Comparison of ENCODE assay signal across 1 cellular context in genomic region chr22:35489225-35489624, GRCh38.
TF ChIP-seq lines count a peak whose summit lies in the region.

No MANE protein-coding gene starts in this region.

TF ChIP-seq in GM23338, 12 proteins besides CTCF, POLR2A, EP300 and RAD21 (continued from another document):
- TF ChIP-seq ETS1 (IDR thresholded peaks at IDR 0.05) = no peak
- TF ChIP-seq, protein P1, sequence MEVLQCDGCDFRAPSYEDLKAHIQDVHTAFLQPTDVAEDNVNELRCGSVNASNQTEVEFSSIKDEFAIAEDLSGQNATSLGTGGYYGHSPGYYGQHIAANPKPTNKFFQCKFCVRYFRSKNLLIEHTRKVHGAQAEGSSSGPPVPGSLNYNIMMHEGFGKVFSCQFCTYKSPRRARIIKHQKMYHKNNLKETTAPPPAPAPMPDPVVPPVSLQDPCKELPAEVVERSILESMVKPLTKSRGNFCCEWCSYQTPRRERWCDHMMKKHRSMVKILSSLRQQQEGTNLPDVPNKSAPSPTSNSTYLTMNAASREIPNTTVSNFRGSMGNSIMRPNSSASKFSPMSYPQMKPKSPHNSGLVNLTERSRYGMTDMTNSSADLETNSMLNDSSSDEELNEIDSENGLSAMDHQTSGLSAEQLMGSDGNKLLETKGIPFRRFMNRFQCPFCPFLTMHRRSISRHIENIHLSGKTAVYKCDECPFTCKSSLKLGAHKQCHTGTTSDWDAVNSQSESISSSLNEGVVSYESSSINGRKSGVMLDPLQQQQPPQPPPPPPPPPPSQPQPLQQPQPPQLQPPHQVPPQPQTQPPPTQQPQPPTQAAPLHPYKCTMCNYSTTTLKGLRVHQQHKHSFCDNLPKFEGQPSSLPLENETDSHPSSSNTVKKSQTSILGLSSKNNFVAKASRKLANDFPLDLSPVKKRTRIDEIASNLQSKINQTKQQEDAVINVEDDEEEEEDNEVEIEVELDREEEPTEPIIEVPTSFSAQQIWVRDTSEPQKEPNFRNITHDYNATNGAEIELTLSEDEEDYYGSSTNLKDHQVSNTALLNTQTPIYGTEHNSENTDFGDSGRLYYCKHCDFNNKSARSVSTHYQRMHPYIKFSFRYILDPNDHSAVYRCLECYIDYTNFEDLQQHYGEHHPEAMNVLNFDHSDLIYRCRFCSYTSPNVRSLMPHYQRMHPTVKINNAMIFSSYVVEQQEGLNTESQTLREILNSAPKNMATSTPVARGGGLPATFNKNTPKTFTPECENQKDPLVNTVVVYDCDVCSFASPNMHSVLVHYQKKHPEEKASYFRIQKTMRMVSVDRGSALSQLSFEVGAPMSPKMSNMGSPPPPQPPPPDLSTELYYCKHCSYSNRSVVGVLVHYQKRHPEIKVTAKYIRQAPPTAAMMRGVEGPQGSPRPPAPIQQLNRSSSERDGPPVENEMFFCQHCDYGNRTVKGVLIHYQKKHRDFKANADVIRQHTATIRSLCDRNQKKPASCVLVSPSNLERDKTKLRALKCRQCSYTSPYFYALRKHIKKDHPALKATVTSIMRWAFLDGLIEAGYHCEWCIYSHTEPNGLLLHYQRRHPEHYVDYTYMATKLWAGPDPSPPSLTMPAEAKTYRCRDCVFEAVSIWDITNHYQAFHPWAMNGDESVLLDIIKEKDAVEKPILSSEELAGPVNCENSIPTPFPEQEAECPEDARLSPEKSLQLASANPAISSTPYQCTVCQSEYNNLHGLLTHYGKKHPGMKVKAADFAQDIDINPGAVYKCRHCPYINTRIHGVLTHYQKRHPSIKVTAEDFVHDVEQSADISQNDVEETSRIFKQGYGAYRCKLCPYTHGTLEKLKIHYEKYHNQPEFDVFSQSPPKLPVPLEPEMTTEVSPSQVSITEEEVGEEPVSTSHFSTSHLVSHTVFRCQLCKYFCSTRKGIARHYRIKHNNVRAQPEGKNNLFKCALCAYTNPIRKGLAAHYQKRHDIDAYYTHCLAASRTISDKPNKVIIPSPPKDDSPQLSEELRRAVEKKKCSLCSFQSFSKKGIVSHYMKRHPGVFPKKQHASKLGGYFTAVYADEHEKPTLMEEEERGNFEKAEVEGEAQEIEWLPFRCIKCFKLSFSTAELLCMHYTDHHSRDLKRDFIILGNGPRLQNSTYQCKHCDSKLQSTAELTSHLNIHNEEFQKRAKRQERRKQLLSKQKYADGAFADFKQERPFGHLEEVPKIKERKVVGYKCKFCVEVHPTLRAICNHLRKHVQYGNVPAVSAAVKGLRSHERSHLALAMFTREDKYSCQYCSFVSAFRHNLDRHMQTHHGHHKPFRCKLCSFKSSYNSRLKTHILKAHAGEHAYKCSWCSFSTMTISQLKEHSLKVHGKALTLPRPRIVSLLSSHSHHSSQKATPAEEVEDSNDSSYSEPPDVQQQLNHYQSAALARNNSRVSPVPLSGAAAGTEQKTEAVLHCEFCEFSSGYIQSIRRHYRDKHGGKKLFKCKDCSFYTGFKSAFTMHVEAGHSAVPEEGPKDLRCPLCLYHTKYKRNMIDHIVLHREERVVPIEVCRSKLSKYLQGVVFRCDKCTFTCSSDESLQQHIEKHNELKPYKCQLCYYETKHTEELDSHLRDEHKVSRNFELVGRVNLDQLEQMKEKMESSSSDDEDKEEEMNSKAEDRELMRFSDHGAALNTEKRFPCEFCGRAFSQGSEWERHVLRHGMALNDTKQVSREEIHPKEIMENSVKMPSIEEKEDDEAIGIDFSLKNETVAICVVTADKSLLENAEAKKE (CRISPR knock-in tag; IDR thresholded peaks at IDR 0.05) = no peak
- no peak for TF ChIP-seq JUNB (IDR thresholded peaks at IDR 0.05; ENCODE audit: unreplicated experiment)
- TF ChIP-seq STAT1 (IDR thresholded peaks at IDR 0.05; ENCODE audit: unreplicated experiment) = no peak
- TF ChIP-seq ZNF114 (CRISPR knock-in tag; IDR thresholded peaks at IDR 0.05) = no peak
- no peak for TF ChIP-seq CREB1 (CRISPR knock-in tag; IDR thresholded peaks at IDR 0.05; ENCODE audit: low read depth)
- TF ChIP-seq EZH2phosphoT487 (IDR thresholded peaks at IDR 0.05; ENCODE audit: unreplicated experiment) = no peak
- TF ChIP-seq ZNF331 (CRISPR knock-in tag; IDR thresholded peaks at IDR 0.05; ENCODE audit: low read depth) = no peak
- no peak for TF ChIP-seq NANOG (IDR thresholded peaks at IDR 0.05; ENCODE audit: borderline replicate concordance)
